ENCODE assay signal across 9 cellular contexts in the genomic region with DNA sequence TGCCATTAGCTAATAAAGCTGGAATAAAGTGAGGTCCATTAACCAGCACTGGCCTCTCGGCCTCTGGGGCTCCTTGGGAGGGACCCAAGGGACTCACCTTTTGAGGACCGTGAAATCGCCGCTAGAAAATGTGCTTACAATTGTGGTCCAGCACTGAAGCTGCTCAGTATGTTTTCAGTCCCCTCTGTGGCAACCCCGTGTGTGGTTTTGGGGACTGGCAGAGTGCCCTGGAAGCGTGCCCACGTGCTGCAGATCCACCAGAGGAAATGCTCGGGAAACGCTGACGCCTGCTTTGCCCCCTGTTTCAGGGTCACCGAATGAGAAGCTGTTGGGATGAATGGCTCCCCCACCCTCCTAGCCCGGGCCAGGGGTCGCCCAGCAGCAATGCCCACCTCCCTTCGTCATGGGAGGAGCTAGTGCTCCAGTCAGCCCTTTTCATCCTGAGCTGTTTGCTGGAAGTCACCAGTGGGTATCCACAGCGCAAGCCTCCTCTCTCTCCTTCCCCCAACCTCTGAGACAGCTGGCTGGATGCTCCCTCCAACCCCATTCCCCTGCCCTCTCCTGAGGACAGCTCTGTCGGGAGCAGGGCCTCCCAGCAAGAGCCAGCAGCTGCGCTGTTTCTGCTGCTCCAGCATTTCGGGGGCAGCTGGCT. TPM values are rescaled to one million over a fixed set of nuclear protein-coding genes. Genes with fewer than 3 reads are reported as not detected.
A peak's percentile ranks its signal among the peaks of the same experiment; 100 is the strongest.
DNase-seq lines count a peak whose midpoint lies in the region; ATAC-seq, FAIRE-seq and TF ChIP-seq lines count a peak whose summit lies in the region.
"Had no signal": no experiment of that assay in that cellular context is flagged by ENCODE, and none has a peak within 500 bp of the region (broad histone marks: within the 10 kb centered on the region; RNA-seq: fewer than 3 reads in every experiment).

No MANE protein-coding gene starts in this region.

- no peaks in the 10 kb centered on the region for H3K36me3 Mint-ChIP-seq in activated T-helper 17 cell treated with anti-CD3 and anti-CD28 coated beads, Interleukin-2, amount 50 U/mL, for 72 hours (ENCODE audit: low read depth)

- no peak overlapping the region for H3K27ac Mint-ChIP-seq in activated T-helper 17 cell treated with anti-CD3 and anti-CD28 coated beads, Interleukin-2, amount 50 U/mL, for 72 hours

- peak overlapping the region; percentile 59 for H3K4me3 Mint-ChIP-seq in activated T-helper 17 cell treated with anti-CD3 and anti-CD28 coated beads, Interleukin-2, amount 50 U/mL, for 72 hours

- H3K9me3 Mint-ChIP-seq in activated T-helper 17 cell treated with anti-CD3 and anti-CD28 coated beads, Interleukin-2, amount 50 U/mL, for 72 hours, result no peaks in the 10 kb centered on the region

- H3K4me1 Mint-ChIP-seq in activated T-helper 17 cell treated with anti-CD3 and anti-CD28 coated beads, Interleukin-2, amount 50 U/mL, for 72 hours, result peaks cover 4% of the 10 kb centered on the region

- no peak for ATAC-seq in activated T-helper 17 cell treated with anti-CD3 and anti-CD28 coated beads, Interleukin-2, amount 50 U/mL, for 72 hours (replicated peaks)
- no peak for ATAC-seq in HG02678 (IDR thresholded peaks at IDR 0.05; ENCODE audit: unreplicated experiment)

- intact Hi-C loops in head of caudate nucleus (cut with DNase I), result no loop called here

- no peak for TF ChIP-seq CTCF in AG09319 (IDR thresholded peaks at IDR 0.05; ENCODE audit: low read depth, low read length)

- DNase-seq in AG09319 (ENCODE audit: extremely low read depth, low read depth), result peak; percentile 34
- peak; percentile 39 for DNase-seq in HS-27A (ENCODE audit: low read depth)
- peak in 36 of 42 donors; percentile 12 to 72 (median 50) for DNase-seq in head of caudate nucleus
- peak; percentile 69 for DNase-seq in retina
- DNase-seq in foreskin melanocyte, result no peak
- no peak for DNase-seq in GM19239 (ENCODE audit: insufficient read length, low spot score)

- H3K27me3 Mint-ChIP-seq in activated T-helper 17 cell treated with anti-CD3 and anti-CD28 coated beads, Interleukin-2, amount 50 U/mL, for 72 hours, result no peaks in the 10 kb centered on the region

- FAIRE-seq in GM19239 (lab: Jason Lieb, UNC), result no peak
- FAIRE-seq: colon had no signal

RNA-seq across cellular contexts. Expression of gene PPP1R13B, which starts 33.1 kb away (rescaled TPM):
- 10 to 100 TPM; 10.0 to 10.4 TPM for total RNA-seq in activated T-helper 17 cell treated with anti-CD3 and anti-CD28 coated beads, Interleukin-2, amount 50 U/mL, for 72 hours

RNA-seq across cellular contexts. Expression of gene TDRD9, which starts 47.8 kb away (rescaled TPM):
- total RNA-seq in activated T-helper 17 cell treated with anti-CD3 and anti-CD28 coated beads, Interleukin-2, amount 50 U/mL, for 72 hours, result under 1 TPM in 1 of 2 donors, not detected in 1; 0.95 TPM

Comparison
In these comparisons a context has a peak if more than half of its experiments do, and no peak if none do; other contexts are left out.
1. DNase-seq: peak in AG09319 (single experiment), HS-27A (single experiment), head of caudate nucleus (36 of 42) and retina (single experiment); none in foreskin melanocyte (single experiment) and GM19239 (single experiment).